In the genomic region with DNA sequence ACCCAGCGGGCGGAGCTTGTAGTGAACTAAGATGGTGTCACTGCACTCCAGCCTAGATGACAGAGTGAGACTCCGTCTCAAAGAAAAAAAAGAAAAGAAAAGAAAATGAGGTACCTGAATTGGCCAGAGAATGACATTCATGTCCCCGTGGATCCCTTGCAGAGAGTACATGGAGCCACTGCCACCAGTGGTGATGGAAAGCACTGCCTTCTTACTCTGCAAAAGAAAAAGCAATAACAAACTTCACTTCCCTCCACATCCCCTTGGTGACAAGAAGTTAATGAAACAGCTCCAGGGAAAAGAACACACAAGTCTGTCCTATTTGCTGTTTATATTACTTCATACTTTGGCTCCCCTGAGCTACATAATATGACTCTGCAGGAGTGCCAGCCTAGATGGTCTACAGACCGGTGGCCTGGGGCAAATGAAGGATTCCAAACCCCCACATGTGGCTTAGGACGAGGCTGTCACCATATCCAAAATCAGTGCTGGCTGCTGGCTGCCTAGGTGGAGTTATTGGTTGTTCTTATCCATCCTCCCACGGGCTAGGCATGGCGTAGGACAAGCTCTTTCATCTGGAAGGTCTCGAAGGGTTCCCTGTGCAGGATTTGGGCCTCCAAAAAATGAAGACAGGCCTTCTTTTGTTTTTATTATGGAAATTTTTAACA, we compare ENCODE assay signal across 1 cellular context.
TF ChIP-seq lines count a peak whose summit lies in the region.

No MANE protein-coding gene starts in this region.

TF ChIP-seq in IMR-90, 13 proteins besides CTCF, POLR2A, EP300 and RAD21:
- no peak for TF ChIP-seq BHLHE40 (IDR thresholded peaks at IDR 0.05; ENCODE audit: low read depth, low read length)
- TF ChIP-seq SMC3 (IDR thresholded peaks at IDR 0.05; ENCODE audit: low read depth, low read length) = no peak
- TF ChIP-seq CHD1 (IDR thresholded peaks at IDR 0.05; ENCODE audit: low read depth, low read length) = no peak
- no peak for TF ChIP-seq RCOR1 (IDR thresholded peaks at IDR 0.05; ENCODE audit: insufficient replicate concordance, low read length)
- TF ChIP-seq MAZ (IDR thresholded peaks at IDR 0.05; ENCODE audit: borderline replicate concordance, low read depth, low read length) = no peak
- TF ChIP-seq ELK1 (IDR thresholded peaks at IDR 0.05; ENCODE audit: borderline replicate concordance, low read depth, low read length) = no peak
- TF ChIP-seq RFX5 (IDR thresholded peaks at IDR 0.05; ENCODE audit: low read depth, low read length) = no peak
- TF ChIP-seq FOS (IDR thresholded peaks at IDR 0.05; ENCODE audit: low read depth, low read length) = no peak
- TF ChIP-seq CEBPB (IDR thresholded peaks at IDR 0.05; ENCODE audit: low read depth, low read length) = no peak
- TF ChIP-seq NFE2L2 (IDR thresholded peaks at IDR 0.05; ENCODE audit: low read depth, low read length) = no peak
